ENCODE assay signal across 29 cellular contexts in the genomic region with DNA sequence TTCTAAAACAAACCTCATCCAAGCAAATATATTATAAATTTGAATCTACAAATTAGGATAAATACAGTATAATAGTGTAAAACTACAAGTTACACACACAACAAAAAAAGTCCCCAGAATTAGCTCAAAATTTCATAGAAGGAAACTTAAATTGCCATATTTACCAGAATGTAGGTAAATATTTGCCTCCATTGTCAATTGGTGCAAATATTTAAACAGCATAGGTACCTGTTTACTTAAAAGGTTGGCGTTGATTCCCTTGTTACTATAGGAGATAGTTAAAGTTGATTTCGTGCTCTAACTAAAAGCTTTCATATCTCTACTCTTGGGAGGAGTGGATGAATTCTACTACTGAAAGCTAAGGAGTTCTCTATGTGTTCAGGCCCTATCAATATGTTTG.
A peak's percentile ranks its signal among the peaks of the same experiment; 100 is the strongest.
DNase-seq lines count a peak whose midpoint lies in the region; FAIRE-seq and TF ChIP-seq lines count a peak whose summit lies in the region.
"Had no signal": no experiment of that assay in that cellular context is flagged by ENCODE, and none has a peak within 500 bp of the region (broad histone marks: within the 10 kb centered on the region; RNA-seq: fewer than 3 reads in every experiment).

No MANE protein-coding gene starts in this region.

- peak; percentile 47 for FAIRE-seq in colon (lab: Jason Lieb, UNC)
- FAIRE-seq: GM12878, H1 had no signal

- WGBS in prostate gland, result 67% methylated on average over 2 of the region's 2 CpGs

- no peaks in the 10 kb centered on the region for H3K9me3 ChIP-seq in prostate gland
- H3K9me3 ChIP-seq: BE2C, SJSA1 had no signal

- peaks cover 80% of the 10 kb centered on the region for H3K4me1 Mint-ChIP-seq in osteocyte (ENCODE audit: unreplicated experiment)
- H3K4me1 Mint-ChIP-seq: CD8-positive, alpha-beta memory T cell; IgD-negative memory B cell had no signal

- H3K27me3 ChIP-seq in prostate gland (replicated peaks; ENCODE audit: insufficient read depth), result no peaks in the 10 kb centered on the region
- H3K27me3 ChIP-seq: BE2C, SJSA1 had no signal

- H3K9me3 Mint-ChIP-seq in osteocyte (ENCODE audit: unreplicated experiment), result no peaks in the 10 kb centered on the region
- H3K9me3 Mint-ChIP-seq: CD8-positive, alpha-beta memory T cell; IgD-negative memory B cell had no signal

- H3K4me3 Mint-ChIP-seq in osteocyte (ENCODE audit: unreplicated experiment), result no peak overlapping the region
- H3K4me3 Mint-ChIP-seq: CD14-positive monocyte; CD8-positive, alpha-beta memory T cell; IgD-negative memory B cell had no signal

- TF ChIP-seq POLR2A in prostate gland (IDR thresholded peaks at IDR 0.05), result no peak

- no peak for TF ChIP-seq CTCF in osteocyte (IDR thresholded peaks at IDR 0.05)
- no peak for TF ChIP-seq CTCF in prostate gland (IDR thresholded peaks at IDR 0.05)

- H3K36me3 Mint-ChIP-seq in osteocyte (ENCODE audit: unreplicated experiment), result no peaks in the 10 kb centered on the region
- H3K36me3 Mint-ChIP-seq: CD14-positive monocyte, IgD-negative memory B cell had no signal

- peak overlapping the region; percentile 16 for H3K27ac Mint-ChIP-seq in osteocyte (ENCODE audit: unreplicated experiment)
- H3K27ac Mint-ChIP-seq: CD14-positive monocyte; CD8-positive, alpha-beta memory T cell; IgD-negative memory B cell had no signal

- no peak overlapping the region for H3K4me3 ChIP-seq in prostate gland
- H3K4me3 ChIP-seq: GM12878, PC-9, SJSA1 had no signal

- H3K4me1 ChIP-seq in prostate gland (replicated peaks), result no peaks in the 10 kb centered on the region
- H3K4me1 ChIP-seq: BE2C had no signal

- H3K27ac ChIP-seq in prostate gland, result no peak overlapping the region
- H3K27ac ChIP-seq: PC-9, SJSA1 had no signal

- intact Hi-C loops in prostate gland (cut with DNase I), result no loop called here

- H3K27me3 Mint-ChIP-seq in osteocyte (ENCODE audit: unreplicated experiment), result no peaks in the 10 kb centered on the region
- H3K27me3 Mint-ChIP-seq: CD8-positive, alpha-beta memory T cell had no signal

- peak; percentile 43 for DNase-seq in DMS153 (lab: John Stamatoyannopoulos, UW)
- no peak for DNase-seq in DMS153 treated with DMSO at 0.1 percent for 48 hours (lab: John Stamatoyannopoulos, UW; ENCODE audit: unreplicated experiment)
- peak; percentile 8 for DNase-seq in NCI-H146 treated with DMSO at 0.1 percent for 48 hours (lab: John Stamatoyannopoulos, UW; ENCODE audit: unreplicated experiment)
- no peak for DNase-seq in osteocyte (ENCODE audit: extremely low spot score, unreplicated experiment)
- DNase-seq in prostate gland (ENCODE audit: low spot score), result no peak
- no peak for DNase-seq in KG1 (lab: John Stamatoyannopoulos, UW)
- no peak for DNase-seq in NCI-H2227 treated with DMSO at 0.1 percent for 48 hours (lab: John Stamatoyannopoulos, UW)
- DNase-seq: 8988T; ACHN; BE2C; Calu3; CD8-positive, alpha-beta memory T cell; DMS79; EL; GDM1; HCEC 1CT; NCI-H1092 treated with DMSO at 0.1 percent for 48 hours; NCI-H1436; NCI-H1930; NCI-H446 treated with DMSO at 0.1 percent for 48 hours; NCI-H82; NK-92 treated with Interleukin-12 subunit alpha and Interleukin-12 subunit beta, amount 100 ng/mL, for 24 hours; PC-9 had no signal

- no peaks in the 10 kb centered on the region for H3K36me3 ChIP-seq in prostate gland
- H3K36me3 ChIP-seq: BE2C, SJSA1 had no signal

Comparison
In these comparisons a context has a peak if more than half of its experiments do, and no peak if none do; other contexts are left out.
1. DNase-seq: peak in DMS153 (single experiment) and NCI-H146 treated with DMSO at 0.1 percent for 48 hours (single experiment); none in DMS153 treated with DMSO at 0.1 percent for 48 hours (single experiment), osteocyte (single experiment), prostate gland (single experiment), KG1 (single experiment) and NCI-H2227 treated with DMSO at 0.1 percent for 48 hours (single experiment).